1 cellular context compared by ENCODE assay signal in genomic region chr5:80978772-80979317, GRCh38.
TF ChIP-seq lines count a peak whose summit lies in the region.

No MANE protein-coding gene starts in this region.

TF ChIP-seq in WTC11, 78 proteins besides CTCF, POLR2A, EP300 and RAD21 (continued from another document):
- no peak for TF ChIP-seq PRDM15 (CRISPR knock-in tag; IDR thresholded peaks at IDR 0.05)
- TF ChIP-seq NR2C2 (CRISPR knock-in tag; IDR thresholded peaks at IDR 0.05): no peak
- no peak for TF ChIP-seq JAZF1 (CRISPR knock-in tag; IDR thresholded peaks at IDR 0.05)
- no peak for TF ChIP-seq AFF4 (CRISPR knock-in tag; IDR thresholded peaks at IDR 0.05; ENCODE audit: borderline replicate concordance)
- no peak for TF ChIP-seq ZNF671 (CRISPR knock-in tag; IDR thresholded peaks at IDR 0.05)
- no peak for TF ChIP-seq PREB (CRISPR knock-in tag; IDR thresholded peaks at IDR 0.05; ENCODE audit: borderline replicate concordance)
- no peak for TF ChIP-seq FOXP1 (CRISPR knock-in tag; IDR thresholded peaks at IDR 0.05; ENCODE audit: borderline replicate concordance)
- TF ChIP-seq IRF1 (CRISPR knock-in tag; IDR thresholded peaks at IDR 0.05): no peak
- TF ChIP-seq ZBTB43 (CRISPR knock-in tag; IDR thresholded peaks at IDR 0.05): no peak
- TF ChIP-seq ZNF423 (CRISPR knock-in tag; IDR thresholded peaks at IDR 0.05): no peak
- no peak for TF ChIP-seq TEAD1 (CRISPR knock-in tag; IDR thresholded peaks at IDR 0.05)
